In the genomic region with DNA sequence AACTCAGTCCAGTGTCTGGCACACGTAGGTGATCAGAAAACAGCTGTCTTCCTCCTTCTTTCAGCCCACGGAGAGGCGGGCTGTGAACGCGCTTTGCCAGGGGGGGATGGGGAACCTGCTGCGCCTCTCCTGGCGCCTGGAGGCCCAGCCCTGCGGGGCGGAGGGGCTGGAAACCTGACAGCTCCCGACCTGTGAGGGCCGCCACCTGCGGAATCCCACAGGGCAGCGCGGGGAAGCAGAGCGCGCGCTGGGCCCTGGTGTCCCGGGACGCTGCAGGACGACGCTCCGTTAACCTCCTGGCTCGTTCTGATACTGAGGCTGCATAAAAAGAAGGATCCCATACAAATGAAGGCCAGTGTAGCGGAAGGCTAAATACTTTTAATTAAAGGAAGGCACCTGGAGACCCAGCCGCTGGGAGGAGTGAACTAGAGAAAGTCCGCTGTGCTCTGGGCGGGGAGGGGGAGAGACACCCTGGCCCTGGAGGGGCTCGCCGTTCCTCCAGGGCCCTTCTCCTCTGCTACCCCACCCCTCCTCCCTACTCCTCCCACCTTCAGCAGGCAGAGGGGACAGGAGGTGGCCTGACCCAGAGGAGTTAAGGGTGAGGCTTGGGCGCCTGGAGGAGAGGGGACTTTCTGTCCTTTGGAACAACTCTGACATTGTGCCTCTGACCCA, we compare ENCODE assay signal across 6 cellular contexts. TPM values are rescaled to one million over a fixed set of nuclear protein-coding genes. Genes with fewer than 3 reads are reported as not detected.
"Had no signal": no experiment of that assay in that cellular context is flagged by ENCODE, and none has a peak within 500 bp of the region (broad histone marks: within the 10 kb centered on the region; RNA-seq: fewer than 3 reads in every experiment).

No MANE protein-coding gene starts in this region.

RNA-seq across cellular contexts. Expression of gene TRIM43B, which starts 57.2 kb away (rescaled TPM):
- total RNA-seq: GM23248, H1, H4, H7, H9, HFFc6 had no signal
- polyA plus RNA-seq: GM23248, H1 had no signal
